8 cellular contexts compared by ENCODE assay signal in genomic region chr17:28841901-28842281, GRCh38. TPM values are rescaled to one million over a fixed set of nuclear protein-coding genes. Genes with fewer than 3 reads are reported as not detected.
DNase-seq lines count a peak whose midpoint lies in the region; ATAC-seq and TF ChIP-seq lines count a peak whose summit lies in the region.

No MANE protein-coding gene starts in this region.

- TF ChIP-seq CTCF in cardiac muscle cell (IDR thresholded peaks at IDR 0.05; ENCODE audit: low read depth, low read length) (no peak), activated B cell treated with CpG ODN at 0.5 μM for 24 hours (IDR thresholded peaks at IDR 0.05) (no peak)

- H3K27ac Mint-ChIP-seq in activated B cell treated with CpG ODN at 0.5 μM for 24 hours, result peak overlapping the region; percentile 91
- H3K27ac Mint-ChIP-seq in stimulated activated naive B cell treated with anti-CD40 and anti-IgM and Interleukin-4, amounts not matched to agents 10 μg/mL and 1 μg/mL and 100 μg/mL, for 72 hours, result peak overlapping the region; percentile 98

- no peaks in the 10 kb centered on the region for H3K27me3 ChIP-seq in cardiac muscle cell
- H3K27me3 ChIP-seq in iPS DF 6.9 (ENCODE audit: control insufficient read depth, insufficient read depth, low read length), result no peaks in the 10 kb centered on the region

- POLR2A ChIA-PET in activated B cell treated with CpG ODN at 0.5 μM for 24 hours (lab: Charles Lee), result interaction anchor here (0.6 to 2.5 kb wide), 19 partner anchors 13 to 298 kb away, joined by 3 to 20 read pairs (median 8); partner anchors contain the start of genes BLTP2, DHRS13, ERAL1 and FLOT2

- DNase-seq in cardiac muscle cell (ENCODE audit: low read depth in 1 of 2, low spot score in 1 of 2), result no peak
- no peak for DNase-seq in Right ventricle myocardium inferior (ENCODE audit: missing footprints)
- DNase-seq in activated B cell treated with CpG ODN at 0.5 μM for 24 hours, result no peak
- no peak for DNase-seq in iPS DF 6.9 (ENCODE audit: low read depth, low spot score)
- no peak for DNase-seq in stimulated activated naive B cell treated with anti-CD40 and anti-IgM and Interleukin-4, amounts not matched to agents 10 μg/mL and 1 μg/mL and 100 μg/mL, for 72 hours
- DNase-seq in GM19240 (ENCODE audit: insufficient read length, low spot score), result no peak
- no peak for DNase-seq in GDM1 (lab: John Stamatoyannopoulos, UW)

- WGBS in iPS DF 6.9 (ENCODE audit: insufficient coverage, insufficient read length), result no CpG with 5 or more reads among the region's 6 CpGs

- ATAC-seq in Right ventricle myocardium inferior, result no peak
- ATAC-seq in activated B cell treated with CpG ODN at 0.5 μM for 24 hours (ENCODE audit: low read depth), result no peak
- ATAC-seq in stimulated activated naive B cell treated with anti-CD40 and anti-IgM and Interleukin-4, amounts not matched to agents 10 μg/mL and 1 μg/mL and 100 μg/mL, for 72 hours (replicated peaks), result peak; percentile 24 to 26
- ATAC-seq in HG02870 (IDR thresholded peaks at IDR 0.05; ENCODE audit: unreplicated experiment), result no peak

- H3K4me1 Mint-ChIP-seq in activated B cell treated with CpG ODN at 0.5 μM for 24 hours, result peaks cover 24% of the 10 kb centered on the region
- peaks cover 10 to 26% of the 10 kb centered on the region in 2 donors for H3K4me1 Mint-ChIP-seq in stimulated activated naive B cell treated with anti-CD40 and anti-IgM and Interleukin-4, amounts not matched to agents 10 μg/mL and 1 μg/mL and 100 μg/mL, for 72 hours

- CTCF ChIA-PET in activated B cell treated with CpG ODN at 0.5 μM for 24 hours (lab: Charles Lee), result interaction anchor here (0.8 to 2.5 kb wide), 10 partner anchors 10 to 180 kb away, joined by 3 to 17 read pairs (median 4); partner anchors contain the start of genes FLOT2, SDF2, SUPT6H and TLCD1

- H3K36me3 Mint-ChIP-seq in activated B cell treated with CpG ODN at 0.5 μM for 24 hours (ENCODE audit: low read depth), result peaks cover 15% of the 10 kb centered on the region
- H3K36me3 Mint-ChIP-seq in stimulated activated naive B cell treated with anti-CD40 and anti-IgM and Interleukin-4, amounts not matched to agents 10 μg/mL and 1 μg/mL and 100 μg/mL, for 72 hours, result peaks cover 5 to 7% of the 10 kb centered on the region in 2 donors

- H3K9me3 ChIP-seq in cardiac muscle cell (ENCODE audit: low read depth) (no peaks in the 10 kb centered on the region), iPS DF 6.9 (ENCODE audit: control insufficient read depth, insufficient read depth, low read length) (0 out of 2 replicates have a peak, but pooled peaks cover 1% of the 10 kb centered on the region)

- H3K9me3 Mint-ChIP-seq in activated B cell treated with CpG ODN at 0.5 μM for 24 hours, result no peaks in the 10 kb centered on the region
- H3K9me3 Mint-ChIP-seq in stimulated activated naive B cell treated with anti-CD40 and anti-IgM and Interleukin-4, amounts not matched to agents 10 μg/mL and 1 μg/mL and 100 μg/mL, for 72 hours, result no peaks in the 10 kb centered on the region

- H3K4me3 Mint-ChIP-seq in activated B cell treated with CpG ODN at 0.5 μM for 24 hours, result peak overlapping the region; percentile 96
- peak overlapping the region; percentile 96 to 99 for H3K4me3 Mint-ChIP-seq in stimulated activated naive B cell treated with anti-CD40 and anti-IgM and Interleukin-4, amounts not matched to agents 10 μg/mL and 1 μg/mL and 100 μg/mL, for 72 hours

- H3K27ac ChIP-seq in cardiac muscle cell (peak overlapping the region; percentile 49), iPS DF 6.9 (ENCODE audit: low read length) (no peak overlapping the region)

- no peaks in the 10 kb centered on the region for H3K36me3 ChIP-seq in cardiac muscle cell
- no peaks in the 10 kb centered on the region for H3K36me3 ChIP-seq in iPS DF 6.9 (ENCODE audit: control insufficient read depth, insufficient read depth, low read length)

- H3K4me1 ChIP-seq in cardiac muscle cell (ENCODE audit: low read depth), result peaks cover 6% of the 10 kb centered on the region
- no peaks in the 10 kb centered on the region for H3K4me1 ChIP-seq in iPS DF 6.9 (ENCODE audit: control insufficient read depth, insufficient read depth, low read length)

- intact Hi-C loops in Right ventricle myocardium inferior (cut with DNase I) (loop anchor here (10.0 kb wide), 1 partner anchor 77 kb away; no protein-coding TSS in a partner anchor), activated B cell treated with CpG ODN at 0.5 μM for 24 hours (cut with micrococcal nuclease) (loop anchor here (1.0 to 2.0 kb wide), 6 partner anchors 12 to 114 kb away; partner anchors contain the start of genes DHRS13 and NEK8)

- H3K4me3 ChIP-seq in cardiac muscle cell (peak overlapping the region; percentile 61), iPS DF 6.9 (ENCODE audit: low read length) (peak overlapping the region; percentile 89)

- H3K27me3 Mint-ChIP-seq in activated B cell treated with CpG ODN at 0.5 μM for 24 hours, result no peaks in the 10 kb centered on the region
- no peaks in the 10 kb centered on the region for H3K27me3 Mint-ChIP-seq in stimulated activated naive B cell treated with anti-CD40 and anti-IgM and Interleukin-4, amounts not matched to agents 10 μg/mL and 1 μg/mL and 100 μg/mL, for 72 hours

RNA-seq across cellular contexts. Expression of gene FAM222B, which starts 0.7 kb away (rescaled TPM):
- total RNA-seq in cardiac muscle cell (19.4 and 25.5 TPM in 2 replicates), Right ventricle myocardium inferior (16.9 TPM), activated B cell treated with CpG ODN at 0.5 μM for 24 hours (15.6 and 16.0 TPM in 2 replicates)
- polyA plus RNA-seq in cardiac muscle cell, result 30.3 and 34.1 TPM in 2 replicates

RNA-seq across cellular contexts. Expression of gene ERAL1, which starts 12.9 kb away (rescaled TPM):
- 32.3 and 44.3 TPM in 2 replicates for total RNA-seq in cardiac muscle cell
- polyA plus RNA-seq in cardiac muscle cell, result 75.2 and 77.1 TPM in 2 replicates
- 37.2 TPM for total RNA-seq in Right ventricle myocardium inferior
- total RNA-seq in activated B cell treated with CpG ODN at 0.5 μM for 24 hours, result 47.6 and 49.2 TPM in 2 replicates

RNA-seq across cellular contexts. Expression of gene FLOT2, which starts 55.6 kb away (rescaled TPM):
- 102 and 110 TPM in 2 replicates for total RNA-seq in cardiac muscle cell
- 145 and 158 TPM in 2 replicates for polyA plus RNA-seq in cardiac muscle cell
- total RNA-seq in Right ventricle myocardium inferior, result 118 TPM
- 303 and 321 TPM in 2 replicates for total RNA-seq in activated B cell treated with CpG ODN at 0.5 μM for 24 hours

Comparison
In these comparisons a context has a peak if more than half of its experiments do, and no peak if none do; other contexts are left out.
1. ATAC-seq: peak in stimulated activated naive B cell treated with anti-CD40 and anti-IgM and Interleukin-4, amounts not matched to agents 10 μg/mL and 1 μg/mL and 100 μg/mL, for 72 hours (2 of 2); none in Right ventricle myocardium inferior (single experiment), activated B cell treated with CpG ODN at 0.5 μM for 24 hours (single experiment) and HG02870 (single experiment).